1 cellular context compared by ENCODE assay signal in genomic region chr1:111198836-111199235, GRCh38.
TF ChIP-seq lines count a peak whose summit lies in the region.

No MANE protein-coding gene starts in this region.

TF ChIP-seq in H1, 55 proteins besides CTCF, POLR2A, EP300 and RAD21:
- TF ChIP-seq POLR2AphosphoS5 (IDR thresholded peaks at IDR 0.05; ENCODE audit: low read depth, low read length) (no peak), GTF2F1 (IDR thresholded peaks at IDR 0.05; ENCODE audit: borderline replicate concordance, low read depth, low read length) (no peak), SIRT6 (IDR thresholded peaks at IDR 0.05; ENCODE audit: low read length) (no peak), SP2 (IDR thresholded peaks at IDR 0.05; ENCODE audit: low read length) (no peak), BACH1 (IDR thresholded peaks at IDR 0.05; ENCODE audit: low read length) (no peak), NANOG (IDR thresholded peaks at IDR 0.05; ENCODE audit: insufficient read depth, low read depth, low read length, poor library complexity, severe bottlenecking) (no peak), PHF8 (conservative IDR thresholded peaks at IDR 0.05; ENCODE audit: low read depth, low read length) (no peak), GABPA (IDR thresholded peaks at IDR 0.05; ENCODE audit: borderline replicate concordance, insufficient read depth, low read length) (no peak), TCF12 (IDR thresholded peaks at IDR 0.05; ENCODE audit: low read depth, low read length) (no peak), ZNF274 (IDR thresholded peaks at IDR 0.05; ENCODE audit: borderline replicate concordance, extremely low read depth, low read length) (no peak), SIX5 (IDR thresholded peaks at IDR 0.05; ENCODE audit: low read depth, low read length) (no peak), ATF3 (IDR thresholded peaks at IDR 0.05; ENCODE audit: insufficient read depth, low read depth, low read length) (no peak), CBX8 (IDR thresholded peaks at IDR 0.05; ENCODE audit: borderline replicate concordance, low read depth, low read length) (no peak), SUZ12 (IDR thresholded peaks at IDR 0.05; ENCODE audit: low read length) (no peak), TEAD4 (IDR thresholded peaks at IDR 0.05; ENCODE audit: low read depth, low read length) (no peak), CHD7 (IDR thresholded peaks at IDR 0.05; ENCODE audit: insufficient replicate concordance, low read length) (no peak), POU5F1 (IDR thresholded peaks at IDR 0.05; ENCODE audit: low read depth, low read length) (no peak), NRF1 (IDR thresholded peaks at IDR 0.05; ENCODE audit: low read depth, low read length) (no peak), TAF1 (IDR thresholded peaks at IDR 0.05; ENCODE audit: low read depth, low read length) (no peak), SIN3A (conservative IDR thresholded peaks at IDR 0.05 in 1 of 2, IDR thresholded peaks at IDR 0.05 in 1 of 2; ENCODE audit: low read depth in 1 of 2, low read length in 2 of 2) (no peak)
TF ChIP-seq in H1: peak in this region for 0.
